Comparison of ENCODE assay signal across 9 cellular contexts in genomic region chr19:47275866-47276461, GRCh38. TPM values are rescaled to one million over a fixed set of nuclear protein-coding genes. Genes with fewer than 3 reads are reported as not detected.
DNase-seq lines count a peak whose midpoint lies in the region; ATAC-seq and TF ChIP-seq lines count a peak whose summit lies in the region.
"Had no signal": no experiment of that assay in that cellular context is flagged by ENCODE, and none has a peak within 500 bp of the region (broad histone marks: within the 10 kb centered on the region; RNA-seq: fewer than 3 reads in every experiment).

No MANE protein-coding gene starts in this region.

- peak overlapping the region; percentile 59 for H3K4me3 Mint-ChIP-seq in MCF 10A (ENCODE audit: unreplicated experiment)

- no peak overlapping the region for H3K9ac ChIP-seq in mammary epithelial cell (ENCODE audit: insufficient read depth, low read length)

- no peak for TF ChIP-seq CTCF in MCF 10A (IDR thresholded peaks at IDR 0.05; ENCODE audit: unreplicated experiment)
- TF ChIP-seq CTCF in mammary epithelial cell (conservative IDR thresholded peaks at IDR 0.05 in 1 of 2, IDR thresholded peaks at IDR 0.05 in 1 of 2; ENCODE audit: extremely low read depth in 1 of 2, insufficient read depth in 1 of 2, low read depth in 1 of 2, low read length in 2 of 2): no peak
- TF ChIP-seq CTCF in ascending aorta (IDR thresholded peaks at IDR 0.05): no peak
- no peak for TF ChIP-seq CTCF in uterus (IDR thresholded peaks at IDR 0.05)

- in situ Hi-C loops in mammary epithelial cell (cut with MboI; ENCODE audit: low sequenced_read_pairs in 2 of 2): loop anchor here in 1 of 2 donors (25.0 kb wide), 1 partner anchor 411 kb away; no protein-coding TSS in a partner anchor

- H3K9me3 ChIP-seq in mammary epithelial cell (replicated peaks; ENCODE audit: insufficient read depth, low read length) (no peaks in the 10 kb centered on the region), ascending aorta (no peaks in the 10 kb centered on the region), mesodermal cell (ENCODE audit: control insufficient read depth, low read length) (no peaks in the 10 kb centered on the region), uterus (no peaks in the 10 kb centered on the region)

- H3K36me3 Mint-ChIP-seq in MCF 10A (ENCODE audit: insufficient read depth, unreplicated experiment): peaks cover 35% of the 10 kb centered on the region

- H3K4me3 ChIP-seq in mammary epithelial cell (replicated peaks in 1 of 3; ENCODE audit: insufficient read depth in 1 of 3, low read depth in 2 of 3, low read length in 3 of 3): no peak overlapping the region
- peak overlapping the region; percentile 77 to 87 for H3K4me3 ChIP-seq in ascending aorta
- peak overlapping the region; percentile 47 for H3K4me3 ChIP-seq in mesodermal cell (ENCODE audit: extremely low read depth, insufficient read depth, low read length, poor library complexity, severe bottlenecking)
- peak overlapping the region in 1 of 2 donors; percentile 61 for H3K4me3 ChIP-seq in uterus

- no peaks in the 10 kb centered on the region for H4K20me1 ChIP-seq in mammary epithelial cell (ENCODE audit: insufficient read depth, low read length)

- no peak for TF ChIP-seq POLR2A in uterus (IDR thresholded peaks at IDR 0.05)

- CTCF ChIA-PET in MCF 10A (lab: Yijun Ruan, JAX) (interaction anchor here (0.6 to 2.0 kb wide), 8 partner anchors 8 to 152 kb away, joined by 3 to 10 read pairs (median 3); partner anchors contain the start of genes CCDC9 and DHX34), mammary epithelial cell (lab: Charles Lee; ENCODE audit: low non-redundant PET) (interaction anchor here (0.6 kb wide), 1 partner anchor 29 kb away, joined by 4 read pairs; no protein-coding TSS in a partner anchor)

- WGBS in mammary epithelial cell (ENCODE audit: low coverage, missing lambda C conversion rate): 83% methylated on average over 9 of the region's 12 CpGs
- 82 to 87% methylated on average over 10 to 11 of the region's 12 CpGs for WGBS in mesodermal cell (ENCODE audit: insufficient coverage in 2 of 2), 2 experiments

- BruUV-seq in MCF 10A (replicated peaks; lab: Mats Ljungman, UMichigan) (no TSS peak), mammary epithelial cell (replicated peaks; lab: Mats Ljungman, UMichigan) (no TSS peak)

- no peak overlapping the region for H3K4me2 ChIP-seq in mammary epithelial cell (ENCODE audit: insufficient read depth, low read depth, low read length)

- intact Hi-C loops in MCF 10A (cut with micrococcal nuclease) (loop anchor here (2.0 kb wide), 1 partner anchor 19 kb away; the partner anchor contains the start of gene CCDC9), mammary epithelial cell (cut with micrococcal nuclease) (no loop called here), ascending aorta (cut with DNase I) (loop anchor here (2.0 to 10.0 kb wide), 2 partner anchors 45 to 329 kb away; partner anchors contain the start of genes BBC3 and BICRA), uterus (cut with DNase I; ENCODE audit: low total_unique reads) (no loop called here)

- H3K4me1 Mint-ChIP-seq in MCF 10A (ENCODE audit: insufficient read depth, unreplicated experiment): peaks cover 21% of the 10 kb centered on the region

- peaks cover 14% of the 10 kb centered on the region for H3K4me1 ChIP-seq in mammary epithelial cell (ENCODE audit: insufficient read depth, low read length)
- H3K4me1 ChIP-seq in ascending aorta: peaks cover 7 to 44% of the 10 kb centered on the region in 2 donors
- peaks cover 25% of the 10 kb centered on the region for H3K4me1 ChIP-seq in mesodermal cell (ENCODE audit: control insufficient read depth, insufficient read depth, low read length, poor library complexity, severe bottlenecking)
- peaks cover 3 to 16% of the 10 kb centered on the region in 2 donors for H3K4me1 ChIP-seq in uterus

- DNase-seq in MCF 10A (ENCODE audit: unreplicated experiment) (no peak), mammary epithelial cell (no peak), ascending aorta (ENCODE audit: low spot score in 2 of 2) (peak in 1 of 2 donors; percentile 80), uterus (peak; percentile 76 to 84)
- no peak for DNase-seq in activated effector memory CD4-positive, alpha-beta T cell treated with Interleukin-2 at 50 U/mL for 16 hours
- DNase-seq: KBM-7 had no signal

- no peaks in the 10 kb centered on the region for H3K79me2 ChIP-seq in mammary epithelial cell (ENCODE audit: insufficient read depth, low read length)

- H3K27me3 ChIP-seq in mammary epithelial cell (ENCODE audit: insufficient read depth, low read length): no peaks in the 10 kb centered on the region
- H3K27me3 ChIP-seq in ascending aorta: no peaks in the 10 kb centered on the region
- no peaks in the 10 kb centered on the region for H3K27me3 ChIP-seq in uterus

- no peaks in the 10 kb centered on the region for H3K27me3 Mint-ChIP-seq in MCF 10A (ENCODE audit: insufficient read depth, unreplicated experiment)

- ATAC-seq in HG02610 (IDR thresholded peaks at IDR 0.05; ENCODE audit: unreplicated experiment): no peak
- no peak for ATAC-seq in GM18861 (IDR thresholded peaks at IDR 0.05; ENCODE audit: unreplicated experiment)

- H3K9me3 Mint-ChIP-seq in MCF 10A (ENCODE audit: unreplicated experiment): no peaks in the 10 kb centered on the region

- H3K27ac ChIP-seq in mammary epithelial cell (ENCODE audit: insufficient read depth, low read depth, low read length) (no peak overlapping the region), ascending aorta (peak overlapping the region; percentile 88 to 99), mesodermal cell (ENCODE audit: low read depth, low read length, severe bottlenecking) (no peak overlapping the region), uterus (peak overlapping the region; percentile 88 to 93)

- H2AFZ ChIP-seq in mammary epithelial cell (ENCODE audit: low read depth, low read length): no peak overlapping the region

- POLR2A ChIA-PET in MCF 10A (lab: Yijun Ruan, JAX): interaction anchor here (0.7 to 2.6 kb wide), 7 partner anchors 13 to 163 kb away, joined by 3 to 53 read pairs (median 4); partner anchors contain the start of genes CCDC9 and ZC3H4

- H3K27ac Mint-ChIP-seq in MCF 10A (ENCODE audit: low read depth, unreplicated experiment): no peak overlapping the region

- dilution Hi-C loops in mammary epithelial cell (cut with HindIII; ENCODE audit: low sequenced_read_pairs): loop anchor here (10.0 kb wide), 2 partner anchors 339 to 389 kb away; no protein-coding TSS in a partner anchor

- no peaks in the 10 kb centered on the region for H3K36me3 ChIP-seq in mammary epithelial cell (ENCODE audit: insufficient read depth, low read length)
- peaks cover 7 to 10% of the 10 kb centered on the region in 2 donors for H3K36me3 ChIP-seq in ascending aorta
- H3K36me3 ChIP-seq in mesodermal cell (ENCODE audit: control insufficient read depth, insufficient read depth, low read length): peaks cover 12% of the 10 kb centered on the region
- no peaks in the 10 kb centered on the region for H3K36me3 ChIP-seq in uterus

RNA-seq across cellular contexts. Expression of gene INAFM1, which starts 1.3 kb away (rescaled TPM):
- total RNA-seq in MCF 10A (2022) (15.0 and 16.8 TPM in 2 replicates), mammary epithelial cell (10 to 100 TPM in 1 of 2 donors, 1 to 10 TPM in 1; 2.0 to 10.9 TPM), ascending aorta (33.7 TPM), uterus (10 to 100 TPM in 2 of 4 donors, 1 to 10 TPM in 2; 2.8 to 39.5 (median 13.5) TPM)
- 0.65 TPM for polyA plus RNA-seq in mammary epithelial cell
- not detected for polyA minus RNA-seq in mammary epithelial cell
- 19.6 TPM for polyA plus RNA-seq in mesodermal cell (2013, experiment 1 of 2)
- 15.4 TPM for polyA plus RNA-seq in mesodermal cell (2013, experiment 2 of 2)

RNA-seq across cellular contexts. Expression of gene CCDC9, which starts 19.6 kb away (rescaled TPM):
- total RNA-seq in MCF 10A (2022) (35.0 and 39.0 TPM in 2 replicates), mammary epithelial cell (10 to 100 TPM in 1 of 2 donors, 1 to 10 TPM in 1; 4.7 to 29.6 TPM), ascending aorta (45.3 TPM), uterus (10 to 100 TPM in 2 of 4 donors, 1 to 10 TPM in 2; 2.6 to 45.4 (median 8.1) TPM)
- 3.2 TPM for polyA plus RNA-seq in mammary epithelial cell
- polyA minus RNA-seq in mammary epithelial cell: 9.1 TPM
- 24.1 TPM for polyA plus RNA-seq in mesodermal cell (2013, experiment 1 of 2)
- 20.9 TPM for polyA plus RNA-seq in mesodermal cell (2013, experiment 2 of 2)

RNA-seq across cellular contexts. Expression of gene C5AR1, which starts 33.7 kb away (rescaled TPM):
- total RNA-seq in MCF 10A (2022) (1.9 and 4.7 TPM in 2 replicates), mammary epithelial cell (1 to 10 TPM in 1 of 2 donors, under 1 TPM in 1; 0.17 to 1.9 TPM), ascending aorta (9.3 TPM), uterus (1 to 10 TPM in 3 of 4 donors, under 1 TPM in 1; 0.51 to 8.0 (median 2.9) TPM)
- 0.03 TPM for polyA plus RNA-seq in mammary epithelial cell
- polyA minus RNA-seq in mammary epithelial cell: not detected
- 0.41 TPM for polyA plus RNA-seq in mesodermal cell (2013, experiment 1 of 2)
- 0.56 TPM for polyA plus RNA-seq in mesodermal cell (2013, experiment 2 of 2)

RNA-seq across cellular contexts. Expression of gene BBC3, which starts 45.0 kb away (rescaled TPM):
- total RNA-seq in MCF 10A (2022) (16.2 and 19.6 TPM in 2 replicates), mammary epithelial cell (1 to 10 TPM; 7.0 to 8.1 TPM), ascending aorta (14.9 TPM), uterus (10 to 100 TPM in 1 of 4 donors, 1 to 10 TPM in 3; 3.2 to 11.1 (median 4.8) TPM)
- polyA plus RNA-seq in mammary epithelial cell: 1.4 TPM
- 1.2 TPM for polyA minus RNA-seq in mammary epithelial cell
- 35.3 TPM for polyA plus RNA-seq in mesodermal cell (2013, experiment 1 of 2)
- polyA plus RNA-seq in mesodermal cell (2013, experiment 2 of 2): 24.8 TPM

RNA-seq across cellular contexts. Expression of gene C5AR2, which starts 56.0 kb away (rescaled TPM):
- total RNA-seq in MCF 10A (2022) (2.4 and 2.8 TPM in 2 replicates), mammary epithelial cell (under 1 TPM in 1 of 2 donors, not detected in 1; 0.09 TPM), ascending aorta (18.3 TPM), uterus (under 1 TPM in 3 of 4 donors, not detected in 1; 0.29 to 0.69 (median 0.64) TPM)
- 0.06 TPM for polyA plus RNA-seq in mammary epithelial cell
- polyA minus RNA-seq in mammary epithelial cell: not detected
- 0.59 TPM for polyA plus RNA-seq in mesodermal cell (2013, experiment 1 of 2)
- polyA plus RNA-seq in mesodermal cell (2013, experiment 2 of 2): not detected

Comparison
In these comparisons a context has a peak if more than half of its experiments do, and no peak if none do; other contexts are left out.
1. intact Hi-C loops: an anchor here in MCF 10A (2.0 kb wide) and ascending aorta (2.0 to 10.0 kb wide); none called in mammary epithelial cell and uterus.
2. DNase-seq: peak in uterus (2 of 2); none in MCF 10A (single experiment), mammary epithelial cell (single experiment) and activated effector memory CD4-positive, alpha-beta T cell treated with Interleukin-2 at 50 U/mL for 16 hours (single experiment).
3. H3K27ac ChIP-seq: peak in ascending aorta (2 of 2) and uterus (2 of 2); none in mammary epithelial cell (single experiment) and mesodermal cell (single experiment).
4. H3K4me3 ChIP-seq: peak in ascending aorta (2 of 2) and mesodermal cell (single experiment); none in mammary epithelial cell (0 of 3).